18 cellular contexts compared by ENCODE assay signal in genomic region chr6:5108536-5108935, GRCh38.
"Had no signal": no experiment of that assay in that cellular context is flagged by ENCODE, and none has a peak within 500 bp of the region (broad histone marks: within the 10 kb centered on the region; RNA-seq: fewer than 3 reads in every experiment).

No MANE protein-coding gene starts in this region.

- H3K9me3 ChIP-seq: colonic mucosa, gastroesophageal sphincter, lower lobe of right lung, testis had no signal

- DNase-seq: activated CD4-positive, alpha-beta T cell treated with anti-CD3 and anti-CD28 coated beads, Interleukin-2, amount 10 ng/mL, durations not matched to agents 7 days and 5 days; activated CD8-positive, alpha-beta T cell treated with anti-CD3 and anti-CD28 coated beads, Interleukin-2, amount 10 ng/mL, durations not matched to agents 7 days and 5 days; activated naive CD4-positive, alpha-beta T cell treated with Interleukin-2 at 50 U/mL for 16 hours; activated naive CD8-positive, alpha-beta T cell treated with anti-CD3 and anti-CD28 coated beads, Interleukin-2, amount 10 ng/mL, durations not matched to agents 7 days and 5 days; activated T-cell treated with anti-CD3 and anti-CD28 coated beads, Interleukin-2, amount 50 U/mL, for 24 hours; central memory CD4-positive, alpha-beta T cell; colonic mucosa; immature natural killer cell; lower lobe of right lung; midbrain; naive B cell; stimulated activated CD4-positive, alpha-beta T cell treated with anti-CD3 and anti-CD28 coated beads, Interleukin-4, amount 100 ng/mL, for 24 hours; T-helper 1 cell; T-helper 9 cell; testis had no signal

- H3K36me3 ChIP-seq: colonic mucosa, lower lobe of right lung had no signal

- ATAC-seq: activated CD4-positive, CD25-positive, alpha-beta regulatory T cell treated with anti-CD3 and anti-CD28 coated beads, Interleukin-2, amount 50 U/mL, for 24 hours; activated CD8-positive, alpha-beta T cell treated with anti-CD3 and anti-CD28 coated beads, Interleukin-2, amount 10 ng/mL, durations not matched to agents 7 days and 5 days; gastroesophageal sphincter; lower lobe of right lung; stimulated activated effector memory CD8-positive, alpha-beta T cell treated with anti-CD3 and anti-CD28 coated beads, Interleukin-12 subunit alpha, Interleukin-12 subunit beta, amount 100 ng/mL, for 72 hours had no signal

- H3K27me3 ChIP-seq: colonic mucosa, gastroesophageal sphincter, testis had no signal

- H3K27ac ChIP-seq: colonic mucosa, gastroesophageal sphincter, lower lobe of right lung, testis had no signal

- H3K4me3 ChIP-seq: colonic mucosa, gastroesophageal sphincter, lower lobe of right lung, testis had no signal

- H3K4me1 ChIP-seq: colonic mucosa, gastroesophageal sphincter, lower lobe of right lung, testis had no signal
